ENCODE assay signal across 1 cellular context in the genomic region with DNA sequence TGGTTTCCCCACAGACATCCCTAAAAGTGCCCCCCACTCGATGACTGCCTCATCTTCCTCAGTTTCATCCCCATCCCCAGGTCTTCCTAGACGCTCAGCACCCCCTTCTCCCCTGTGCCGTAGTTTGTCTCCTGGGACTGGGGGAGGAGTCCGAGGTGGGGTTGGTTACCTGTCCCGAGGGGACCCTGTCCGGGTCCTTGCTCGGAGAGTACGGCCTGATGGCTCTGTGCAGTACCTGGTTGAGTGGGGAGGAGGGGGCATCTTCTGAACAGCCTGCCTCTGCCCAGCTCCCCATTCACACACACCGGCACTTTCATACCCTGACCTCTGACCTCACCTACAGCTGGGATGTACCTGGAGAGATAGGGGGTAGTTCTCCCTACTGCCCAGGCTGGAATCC.
TF ChIP-seq lines count a peak whose summit lies in the region.

No MANE protein-coding gene starts in this region.

TF ChIP-seq in GM23338, 12 proteins besides CTCF, POLR2A, EP300 and RAD21:
- TF ChIP-seq REST (IDR thresholded peaks at IDR 0.05; ENCODE audit: unreplicated experiment) (no peak), CREB1 (CRISPR knock-in tag; IDR thresholded peaks at IDR 0.05; ENCODE audit: low read depth) (no peak), STAT1 (IDR thresholded peaks at IDR 0.05; ENCODE audit: unreplicated experiment) (no peak), ETS1 (IDR thresholded peaks at IDR 0.05) (no peak), POLR2AphosphoS5 (IDR thresholded peaks at IDR 0.05; ENCODE audit: low read depth) (no peak; the same call in 1 of the 2 replicates), ZNF331 (CRISPR knock-in tag; IDR thresholded peaks at IDR 0.05; ENCODE audit: low read depth) (no peak), JUNB (IDR thresholded peaks at IDR 0.05; ENCODE audit: unreplicated experiment) (no peak), ZNF114 (CRISPR knock-in tag; IDR thresholded peaks at IDR 0.05) (no peak), EZH2phosphoT487 (IDR thresholded peaks at IDR 0.05; ENCODE audit: unreplicated experiment) (no peak), NANOG (IDR thresholded peaks at IDR 0.05; ENCODE audit: borderline replicate concordance) (no peak)
- TF ChIP-seq, protein P1, sequence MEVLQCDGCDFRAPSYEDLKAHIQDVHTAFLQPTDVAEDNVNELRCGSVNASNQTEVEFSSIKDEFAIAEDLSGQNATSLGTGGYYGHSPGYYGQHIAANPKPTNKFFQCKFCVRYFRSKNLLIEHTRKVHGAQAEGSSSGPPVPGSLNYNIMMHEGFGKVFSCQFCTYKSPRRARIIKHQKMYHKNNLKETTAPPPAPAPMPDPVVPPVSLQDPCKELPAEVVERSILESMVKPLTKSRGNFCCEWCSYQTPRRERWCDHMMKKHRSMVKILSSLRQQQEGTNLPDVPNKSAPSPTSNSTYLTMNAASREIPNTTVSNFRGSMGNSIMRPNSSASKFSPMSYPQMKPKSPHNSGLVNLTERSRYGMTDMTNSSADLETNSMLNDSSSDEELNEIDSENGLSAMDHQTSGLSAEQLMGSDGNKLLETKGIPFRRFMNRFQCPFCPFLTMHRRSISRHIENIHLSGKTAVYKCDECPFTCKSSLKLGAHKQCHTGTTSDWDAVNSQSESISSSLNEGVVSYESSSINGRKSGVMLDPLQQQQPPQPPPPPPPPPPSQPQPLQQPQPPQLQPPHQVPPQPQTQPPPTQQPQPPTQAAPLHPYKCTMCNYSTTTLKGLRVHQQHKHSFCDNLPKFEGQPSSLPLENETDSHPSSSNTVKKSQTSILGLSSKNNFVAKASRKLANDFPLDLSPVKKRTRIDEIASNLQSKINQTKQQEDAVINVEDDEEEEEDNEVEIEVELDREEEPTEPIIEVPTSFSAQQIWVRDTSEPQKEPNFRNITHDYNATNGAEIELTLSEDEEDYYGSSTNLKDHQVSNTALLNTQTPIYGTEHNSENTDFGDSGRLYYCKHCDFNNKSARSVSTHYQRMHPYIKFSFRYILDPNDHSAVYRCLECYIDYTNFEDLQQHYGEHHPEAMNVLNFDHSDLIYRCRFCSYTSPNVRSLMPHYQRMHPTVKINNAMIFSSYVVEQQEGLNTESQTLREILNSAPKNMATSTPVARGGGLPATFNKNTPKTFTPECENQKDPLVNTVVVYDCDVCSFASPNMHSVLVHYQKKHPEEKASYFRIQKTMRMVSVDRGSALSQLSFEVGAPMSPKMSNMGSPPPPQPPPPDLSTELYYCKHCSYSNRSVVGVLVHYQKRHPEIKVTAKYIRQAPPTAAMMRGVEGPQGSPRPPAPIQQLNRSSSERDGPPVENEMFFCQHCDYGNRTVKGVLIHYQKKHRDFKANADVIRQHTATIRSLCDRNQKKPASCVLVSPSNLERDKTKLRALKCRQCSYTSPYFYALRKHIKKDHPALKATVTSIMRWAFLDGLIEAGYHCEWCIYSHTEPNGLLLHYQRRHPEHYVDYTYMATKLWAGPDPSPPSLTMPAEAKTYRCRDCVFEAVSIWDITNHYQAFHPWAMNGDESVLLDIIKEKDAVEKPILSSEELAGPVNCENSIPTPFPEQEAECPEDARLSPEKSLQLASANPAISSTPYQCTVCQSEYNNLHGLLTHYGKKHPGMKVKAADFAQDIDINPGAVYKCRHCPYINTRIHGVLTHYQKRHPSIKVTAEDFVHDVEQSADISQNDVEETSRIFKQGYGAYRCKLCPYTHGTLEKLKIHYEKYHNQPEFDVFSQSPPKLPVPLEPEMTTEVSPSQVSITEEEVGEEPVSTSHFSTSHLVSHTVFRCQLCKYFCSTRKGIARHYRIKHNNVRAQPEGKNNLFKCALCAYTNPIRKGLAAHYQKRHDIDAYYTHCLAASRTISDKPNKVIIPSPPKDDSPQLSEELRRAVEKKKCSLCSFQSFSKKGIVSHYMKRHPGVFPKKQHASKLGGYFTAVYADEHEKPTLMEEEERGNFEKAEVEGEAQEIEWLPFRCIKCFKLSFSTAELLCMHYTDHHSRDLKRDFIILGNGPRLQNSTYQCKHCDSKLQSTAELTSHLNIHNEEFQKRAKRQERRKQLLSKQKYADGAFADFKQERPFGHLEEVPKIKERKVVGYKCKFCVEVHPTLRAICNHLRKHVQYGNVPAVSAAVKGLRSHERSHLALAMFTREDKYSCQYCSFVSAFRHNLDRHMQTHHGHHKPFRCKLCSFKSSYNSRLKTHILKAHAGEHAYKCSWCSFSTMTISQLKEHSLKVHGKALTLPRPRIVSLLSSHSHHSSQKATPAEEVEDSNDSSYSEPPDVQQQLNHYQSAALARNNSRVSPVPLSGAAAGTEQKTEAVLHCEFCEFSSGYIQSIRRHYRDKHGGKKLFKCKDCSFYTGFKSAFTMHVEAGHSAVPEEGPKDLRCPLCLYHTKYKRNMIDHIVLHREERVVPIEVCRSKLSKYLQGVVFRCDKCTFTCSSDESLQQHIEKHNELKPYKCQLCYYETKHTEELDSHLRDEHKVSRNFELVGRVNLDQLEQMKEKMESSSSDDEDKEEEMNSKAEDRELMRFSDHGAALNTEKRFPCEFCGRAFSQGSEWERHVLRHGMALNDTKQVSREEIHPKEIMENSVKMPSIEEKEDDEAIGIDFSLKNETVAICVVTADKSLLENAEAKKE (CRISPR knock-in tag; IDR thresholded peaks at IDR 0.05), result no peak
